Comparison of ENCODE assay signal across 8 cellular contexts in genomic region chr10:100345570-100346330, GRCh38. TPM values are rescaled to one million over a fixed set of nuclear protein-coding genes. Genes with fewer than 3 reads are reported as not detected.
DNase-seq lines count a peak whose midpoint lies in the region; ATAC-seq, FAIRE-seq and TF ChIP-seq lines count a peak whose summit lies in the region.

No MANE protein-coding gene starts in this region.

- peak overlapping the region; percentile 93 for H2BK5ac ChIP-seq in trophoblast cell (ENCODE audit: low read depth, low read length, poor library complexity)

- peak overlapping the region; percentile 64 for H3K4me2 ChIP-seq in trophoblast cell (ENCODE audit: low read length)

- peak overlapping the region; percentile 38 for H3K18ac ChIP-seq in trophoblast cell (ENCODE audit: low read length)

- H3K27ac ChIP-seq in RWPE2 (ENCODE audit: poor library complexity, severe bottlenecking) = peak overlapping the region; percentile 91
- no peak overlapping the region for H3K27ac ChIP-seq in esophagus squamous epithelium
- H3K27ac ChIP-seq in trophoblast cell (ENCODE audit: low read depth, low read length) = peak overlapping the region; percentile 91
- H3K27ac ChIP-seq in aorta (ENCODE audit: low read depth in 1 of 2, low read length in 2 of 2) = no peak overlapping the region

- 49 to 65% methylated on average over 6 to 8 of the region's 9 CpGs for WGBS in esophagus squamous epithelium, 2 donors
- no CpG with 5 or more reads among the region's 9 CpGs for WGBS in trophoblast cell (ENCODE audit: extremely low coverage, insufficient coverage, insufficient read length)
- WGBS in aorta, 2 donors = 54% methylated on average over 9 of the region's 9 CpGs

- H4K8ac ChIP-seq in trophoblast cell (ENCODE audit: low read depth, low read length) = peak overlapping the region; percentile 44

- no peak for FAIRE-seq in GM19239 (lab: Jason Lieb, UNC)

- H3K9me3 ChIP-seq in RWPE2 (ENCODE audit: severe bottlenecking) (no peaks in the 10 kb centered on the region), esophagus squamous epithelium (no peaks in the 10 kb centered on the region), trophoblast cell (ENCODE audit: insufficient read depth, low read depth, low read length) (no peaks in the 10 kb centered on the region), aorta (ENCODE audit: control insufficient read depth, low read length) (no peaks in the 10 kb centered on the region)

- no peak for TF ChIP-seq POLR2A in esophagus squamous epithelium (IDR thresholded peaks at IDR 0.05)

- H2AK5ac ChIP-seq in trophoblast cell (ENCODE audit: low read length) = peak overlapping the region; percentile 10

- H3K14ac ChIP-seq in trophoblast cell (ENCODE audit: low read length) = peak overlapping the region; percentile 83

- H3K36me3 ChIP-seq in RWPE2 (ENCODE audit: low read depth) (peaks cover 36% of the 10 kb centered on the region), esophagus squamous epithelium (peaks cover 0 to 21% (median 0%) of the 10 kb centered on the region in 3 donors), trophoblast cell (ENCODE audit: control insufficient read depth in 1 of 2, insufficient read depth in 2 of 2, low read length in 2 of 2) (peaks cover 20 to 24% of the 10 kb centered on the region in 2 experiments), aorta (ENCODE audit: control insufficient read depth in 1 of 2, insufficient read depth in 2 of 2, low read length in 1 of 2) (no peaks in the 10 kb centered on the region)

- H4K12ac ChIP-seq in trophoblast cell (ENCODE audit: low read depth, low read length) = no peak overlapping the region

- H3K79me2 ChIP-seq in trophoblast cell (ENCODE audit: control insufficient read depth, insufficient read depth, low read length, poor library complexity) = peaks cover 33% of the 10 kb centered on the region

- ATAC-seq in RWPE2 (ENCODE audit: low read depth) (0 out of 3 replicates have a peak, but pooled peaks have one; percentile 1), aorta (ENCODE audit: low FRiP score) (no peak)

- no peak overlapping the region for H2AFZ ChIP-seq in trophoblast cell (ENCODE audit: insufficient read depth, low read length, poor library complexity)

- H3K79me1 ChIP-seq in trophoblast cell (ENCODE audit: low read length) = peaks cover 35% of the 10 kb centered on the region

- H3K4me3 ChIP-seq in RWPE2 (ENCODE audit: severe bottlenecking) (peak overlapping the region; percentile 78), esophagus squamous epithelium (peak overlapping the region in 3 of 4 donors; percentile 68 to 77 (median 77)), trophoblast cell (ENCODE audit: low read depth, low read length) (no peak overlapping the region), aorta (ENCODE audit: low read length in 2 of 2) (no peak overlapping the region)

- H3K27me3 ChIP-seq in RWPE2 (ENCODE audit: insufficient read depth, poor library complexity, severe bottlenecking) (no peaks in the 10 kb centered on the region), esophagus squamous epithelium (peaks cover 0 to 6% (median 0%) of the 10 kb centered on the region in 4 donors), trophoblast cell (ENCODE audit: insufficient read depth, low read length) (no peaks in the 10 kb centered on the region), aorta (ENCODE audit: control insufficient read depth in 1 of 2, insufficient read depth in 2 of 2, low read length in 1 of 2) (no peaks in the 10 kb centered on the region)

- no peak overlapping the region for H3K23ac ChIP-seq in trophoblast cell (ENCODE audit: low read length)

- peak overlapping the region; percentile 98 for H4K91ac ChIP-seq in trophoblast cell (ENCODE audit: low read depth, low read length)

- no peak overlapping the region for H3K4ac ChIP-seq in trophoblast cell (ENCODE audit: low read depth, low read length)

- no peak overlapping the region for H3K9ac ChIP-seq in trophoblast cell (ENCODE audit: low read length)

- peak overlapping the region; percentile 97 for H2BK120ac ChIP-seq in trophoblast cell (ENCODE audit: insufficient read depth, low read length, poor library complexity)

- DNase-seq in NCI-H146 (lab: John Stamatoyannopoulos, UW) (peak; percentile 34), NCI-H146 treated with DMSO at 0.1 percent for 48 hours (lab: John Stamatoyannopoulos, UW; ENCODE audit: unreplicated experiment) (no peak), RWPE2 (ENCODE audit: low spot score) (no peak), esophagus squamous epithelium (lab: John Stamatoyannopoulos, UW) (no peak), trophoblast cell (peak; percentile 71 to 74), GM19239 (ENCODE audit: insufficient read length, low spot score) (no peak), aorta (no peak)
- DNase-seq in stimulated activated CD4-positive, alpha-beta T cell treated with anti-CD3 and anti-CD28 coated beads, Interleukin-2, amount 100 ng/mL, for 48 hours = no peak

- peaks cover 18% of the 10 kb centered on the region for H3K4me1 ChIP-seq in RWPE2 (ENCODE audit: insufficient read depth, poor library complexity, severe bottlenecking)
- H3K4me1 ChIP-seq in esophagus squamous epithelium = peaks cover 10 to 49% (median 11%) of the 10 kb centered on the region in 3 donors
- H3K4me1 ChIP-seq in trophoblast cell (ENCODE audit: control insufficient read depth in 1 of 2, insufficient read depth in 2 of 2, low read length in 2 of 2) = peaks cover 28 to 29% of the 10 kb centered on the region in 2 experiments
- H3K4me1 ChIP-seq in aorta (ENCODE audit: control insufficient read depth in 1 of 2, insufficient read depth in 2 of 2, low read length in 2 of 2) = no peaks in the 10 kb centered on the region

- H2BK12ac ChIP-seq in trophoblast cell (ENCODE audit: low read length) = peak overlapping the region; percentile 37

- intact Hi-C loops in esophagus squamous epithelium (cut with DNase I) = no loop called here
- intact Hi-C loops in aorta (cut with DNase I) = loop anchor here (2.0 to 10.0 kb wide), 2 partner anchors 27 to 189 kb away; partner anchors contain the start of gene HIF1AN (in 1 of the 2)

- no peak for TF ChIP-seq CTCF in RWPE2 (IDR thresholded peaks at IDR 0.05; ENCODE audit: poor library complexity, severe bottlenecking)
- no peak for TF ChIP-seq CTCF in esophagus squamous epithelium (IDR thresholded peaks at IDR 0.05)

RNA-seq across cellular contexts. Expression of gene SCD, which starts 1.3 kb away (rescaled TPM):
- total RNA-seq in esophagus squamous epithelium = 100 to 1,000 TPM in 2 of 4 donors, 10 to 100 TPM in 2; 46.7 to 307 (median 101) TPM
- polyA plus RNA-seq in trophoblast cell (2013) = 616 and 629 TPM in 2 replicates
- total RNA-seq in aorta = 10 to 100 TPM; 22.7 to 47.3 TPM
- 10 to 100 TPM in 1 of 2 donors, 1 to 10 TPM in 1; 1.6 to 12.6 TPM for polyA plus RNA-seq in aorta

RNA-seq across cellular contexts. Expression of gene PKD2L1, which starts 15.7 kb away (rescaled TPM):
- total RNA-seq in esophagus squamous epithelium (not detected), aorta (1 to 10 TPM in 1 of 2 donors, under 1 TPM in 1; 0.71 to 1.1 TPM)
- polyA plus RNA-seq in trophoblast cell (2013) = not detected in 2 replicates
- under 1 TPM; 0.25 to 0.87 TPM for polyA plus RNA-seq in aorta

RNA-seq across cellular contexts. Expression of gene BLOC1S2, which starts 59.3 kb away (rescaled TPM):
- total RNA-seq in esophagus squamous epithelium (10 to 100 TPM; 38.3 to 73.1 (median 54.5) TPM), aorta (10 to 100 TPM; 21.9 to 26.4 TPM)
- 48.0 and 49.6 TPM in 2 replicates for polyA plus RNA-seq in trophoblast cell (2013)
- polyA plus RNA-seq in aorta = 10 to 100 TPM; 30.7 to 58.4 TPM

Comparison
In these comparisons a context has a peak if more than half of its experiments do, and no peak if none do; other contexts are left out.
1. DNase-seq: peak in NCI-H146 (single experiment) and trophoblast cell (2 of 2); none in NCI-H146 treated with DMSO at 0.1 percent for 48 hours (single experiment), RWPE2 (single experiment), esophagus squamous epithelium (single experiment), stimulated activated CD4-positive, alpha-beta T cell treated with anti-CD3 and anti-CD28 coated beads, Interleukin-2, amount 100 ng/mL, for 48 hours (0 of 2), GM19239 (single experiment) and aorta (0 of 2).
2. H3K27ac ChIP-seq: peak in RWPE2 (single experiment) and trophoblast cell (single experiment); none in esophagus squamous epithelium (0 of 4) and aorta (0 of 2).
3. H3K4me3 ChIP-seq: peak in RWPE2 (single experiment) and esophagus squamous epithelium (3 of 4); none in trophoblast cell (single experiment) and aorta (0 of 2).